Comparison of ENCODE assay signal across 20 cellular contexts in the genomic region with DNA sequence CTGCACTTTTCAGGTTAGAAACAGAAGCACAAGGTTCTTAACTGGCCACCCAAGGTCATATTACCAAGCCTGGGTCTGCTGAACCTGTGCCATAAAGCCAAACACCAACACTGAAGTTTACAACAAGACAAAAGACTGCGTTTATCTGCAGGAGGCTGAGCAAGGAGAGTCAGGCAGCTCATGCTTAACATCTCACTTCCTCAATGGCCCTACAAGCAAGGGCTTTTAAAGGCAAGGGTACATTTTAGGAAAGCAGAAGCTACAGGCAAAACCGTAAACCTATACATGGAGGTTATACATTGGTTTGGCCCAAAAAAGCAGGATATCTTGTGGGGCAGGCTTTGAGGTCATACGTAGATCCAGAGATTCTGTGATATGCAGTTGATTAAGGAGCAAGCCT.
DNase-seq lines count a peak whose midpoint lies in the region; ATAC-seq and TF ChIP-seq lines count a peak whose summit lies in the region.
"Had no signal": no experiment of that assay in that cellular context is flagged by ENCODE, and none has a peak within 500 bp of the region (broad histone marks: within the 10 kb centered on the region; RNA-seq: fewer than 3 reads in every experiment).

No MANE protein-coding gene starts in this region.

- intact Hi-C loops in gastrocnemius medialis (cut with DNase I; ENCODE audit: low total_unique reads), result no loop called here

- peak overlapping the region; percentile 7 for H2BK120ac ChIP-seq in H9 (ENCODE audit: low read depth, low read length, poor library complexity, severe bottlenecking)

- H3K4ac ChIP-seq in H9 (ENCODE audit: low read depth, low read length), result no peak overlapping the region

- H3K27ac ChIP-seq in H9 (ENCODE audit: insufficient read length, low read depth, low read length) (no peak overlapping the region), neural cell (ENCODE audit: low read length) (peak overlapping the region; percentile 74), gastrocnemius medialis (no peak overlapping the region)
- H3K27ac ChIP-seq: gastroesophageal sphincter, skin epidermis, tibial artery had no signal

- H4K8ac ChIP-seq in H9 (replicated peaks; ENCODE audit: insufficient read length, low read depth, low read length), result no peak overlapping the region

- no peak overlapping the region for H2BK12ac ChIP-seq in H9 (ENCODE audit: insufficient read length, low read depth, low read length)

- no peak for TF ChIP-seq EP300 in neural cell (conservative IDR thresholded peaks at IDR 0.05; ENCODE audit: poor library complexity, severe bottlenecking)

- no peak overlapping the region for H4K91ac ChIP-seq in H9 (ENCODE audit: insufficient read length, low read depth, low read length)

- no peak overlapping the region for H2BK20ac ChIP-seq in H9 (ENCODE audit: low read depth, low read length, poor library complexity, severe bottlenecking)

- in situ Hi-C loops in gastrocnemius medialis (cut with MboI; ENCODE audit: low sequenced_read_pairs in 4 of 4), result no loop called here

- no peaks in the 10 kb centered on the region for H3K23me2 ChIP-seq in H9 (ENCODE audit: insufficient read length, low read depth, low read length, poor library complexity, severe bottlenecking)

- no peak overlapping the region for H3T11ph ChIP-seq in H9 (ENCODE audit: low read length)

- POLR2A ChIA-PET in WTC11 (lab: Charles Lee), result no interaction called here

- H2BK15ac ChIP-seq in H9 (ENCODE audit: low read depth, low read length), result no peak overlapping the region

- H3K9ac ChIP-seq in H9 (ENCODE audit: extremely low read depth, insufficient read length, low read length) (no peak overlapping the region), neural cell (ENCODE audit: low read length) (no peak overlapping the region)

- TF ChIP-seq CTCF in H9 (conservative IDR thresholded peaks at IDR 0.05), result no peak
- TF ChIP-seq CTCF in WTC11 (IDR thresholded peaks at IDR 0.05), result no peak
- TF ChIP-seq CTCF in neural cell (IDR thresholded peaks at IDR 0.05; ENCODE audit: poor library complexity, severe bottlenecking), result no peak
- TF ChIP-seq CTCF in gastrocnemius medialis (IDR thresholded peaks at IDR 0.05 in 4 of 5, conservative IDR thresholded peaks at IDR 0.05 in 1 of 5), result no peak

- no peak overlapping the region for H2BK5ac ChIP-seq in H9 (ENCODE audit: insufficient read length, low read length)

- H3K4me2 ChIP-seq in H9 (ENCODE audit: insufficient read depth, insufficient read length, low read length) (no peak overlapping the region), neural cell (ENCODE audit: low read length) (no peak overlapping the region)

- DNase-seq in H9 (no peak), MV-4-11 (lab: John Stamatoyannopoulos, UW) (peak; percentile 89), WTC11 (ENCODE audit: low spot score) (no peak), NCI-H510A (lab: John Stamatoyannopoulos, UW) (no peak), gastrocnemius medialis (no peak), NCI-H446 treated with DMSO at 0.1 percent for 48 hours (lab: John Stamatoyannopoulos, UW) (no peak)
- DNase-seq: activated CD4-positive, alpha-beta T cell treated with anti-CD3 and anti-CD28 coated beads, Interleukin-2, amount 10 ng/mL, durations not matched to agents 7 days and 5 days; EL; NCI-H1105; posterior cingulate gyrus; SHP77 treated with DMSO at 0.1 percent for 48 hours; stimulated activated CD4-positive, alpha-beta T cell treated with anti-CD3 and anti-CD28 coated beads, Interleukin-4, amount 100 ng/mL, for 4 hours; stimulated activated CD8-positive, alpha-beta memory T cell treated with anti-CD3 and anti-CD28 coated beads, Interleukin-4, amount 100 ng/mL, for 48 hours; T1000; tibial artery had no signal

- H2AK5ac ChIP-seq in H9 (ENCODE audit: insufficient read length, low read length), result no peak overlapping the region

- no peaks in the 10 kb centered on the region for H3K9me2 ChIP-seq in neural cell (ENCODE audit: insufficient read depth, low read length)

- no peak for TF ChIP-seq RAD21 in neural cell (conservative IDR thresholded peaks at IDR 0.05)

- H3K36me3 ChIP-seq in neural cell (ENCODE audit: insufficient read depth, low read length) (no peaks in the 10 kb centered on the region), gastrocnemius medialis (no peaks in the 10 kb centered on the region)
- H3K36me3 ChIP-seq: gastroesophageal sphincter, tibial artery had no signal

- no peak overlapping the region for H3K4me3 ChIP-seq in neural cell (ENCODE audit: low read length)
- no peak overlapping the region for H3K4me3 ChIP-seq in gastrocnemius medialis
- H3K4me3 ChIP-seq: gastroesophageal sphincter, skin epidermis, tibial artery had no signal

- H3K4me3 Mint-ChIP-seq in H9, result no peak overlapping the region; a peak in 1 of 5 replicates
- peak overlapping the region; percentile 36 for H3K4me3 Mint-ChIP-seq in WTC11
- H3K4me3 Mint-ChIP-seq: activated CD4-positive, alpha-beta T cell treated with anti-CD3 and anti-CD28 coated beads, Interleukin-2, amount 10 ng/mL, durations not matched to agents 7 days and 5 days; activated naive CD4-positive, alpha-beta T cell treated with anti-CD3 and anti-CD28 coated beads, Interleukin-2, amount 50 U/mL, for 24 hours had no signal

- H3K56ac ChIP-seq in H9 (ENCODE audit: insufficient read length, low read depth, low read length), result no peak overlapping the region

- H4K5ac ChIP-seq in H9 (ENCODE audit: insufficient read length, low read depth, low read length), result no peak overlapping the region

- H3K79me2 ChIP-seq in H9 (ENCODE audit: insufficient read depth, low read length), result no peaks in the 10 kb centered on the region
- H3K79me2 ChIP-seq in neural cell (replicated peaks; ENCODE audit: insufficient read depth, low read length), result no peaks in the 10 kb centered on the region

- no peaks in the 10 kb centered on the region for H3F3A ChIP-seq in neural cell (ENCODE audit: insufficient read depth, low read length, poor library complexity, severe bottlenecking)

- H3K9me3 ChIP-seq in H9 (ENCODE audit: control insufficient read depth, low read depth, low read length) (no peaks in the 10 kb centered on the region), neural cell (ENCODE audit: low read length) (no peaks in the 10 kb centered on the region), gastrocnemius medialis (no peaks in the 10 kb centered on the region)
- H3K9me3 ChIP-seq: gastroesophageal sphincter, tibial artery had no signal

- no peaks in the 10 kb centered on the region for H3K79me1 ChIP-seq in H9 (ENCODE audit: insufficient read depth, low read depth, low read length, poor library complexity, severe bottlenecking)

- H3K18ac ChIP-seq in H9 (ENCODE audit: insufficient read length, low read depth, low read length), result no peak overlapping the region

- H3K14ac ChIP-seq in H9 (ENCODE audit: insufficient read depth, low read length), result no peak overlapping the region

- H3K27me3 Mint-ChIP-seq in H9 (ENCODE audit: low read depth) (no peaks in the 10 kb centered on the region), WTC11 (ENCODE audit: low read depth) (no peaks in the 10 kb centered on the region)
- H3K27me3 Mint-ChIP-seq: activated CD4-positive, alpha-beta T cell treated with anti-CD3 and anti-CD28 coated beads, Interleukin-2, amount 10 ng/mL, durations not matched to agents 7 days and 5 days; activated naive CD4-positive, alpha-beta T cell treated with anti-CD3 and anti-CD28 coated beads, Interleukin-2, amount 50 U/mL, for 24 hours had no signal

- no peak overlapping the region for H2AFZ ChIP-seq in H9 (ENCODE audit: low read length)
- no peak overlapping the region for H2AFZ ChIP-seq in neural cell (ENCODE audit: low read depth, low read length)

- H3K27ac Mint-ChIP-seq in H9, result peak overlapping the region; percentile 24 to 95 (median 71); a peak in 5 of 7 replicates
- peak overlapping the region; percentile 93 for H3K27ac Mint-ChIP-seq in WTC11
- H3K27ac Mint-ChIP-seq: activated CD4-positive, alpha-beta T cell treated with anti-CD3 and anti-CD28 coated beads, Interleukin-2, amount 10 ng/mL, durations not matched to agents 7 days and 5 days; activated naive CD4-positive, alpha-beta T cell treated with anti-CD3 and anti-CD28 coated beads, Interleukin-2, amount 50 U/mL, for 24 hours had no signal

- no peak for ATAC-seq in WTC11
- no peak for ATAC-seq in HG02571 (IDR thresholded peaks at IDR 0.05; ENCODE audit: unreplicated experiment)
- no peak for ATAC-seq in gastrocnemius medialis
- ATAC-seq: gastroesophageal sphincter had no signal

- H3K36me3 Mint-ChIP-seq in H9 (ENCODE audit: insufficient read depth in 1 of 3, low read depth in 3 of 3) (peaks cover 0 to 9% (median 9%) of the 10 kb centered on the region in 3 experiments; a peak in 4 of 7 replicates), WTC11 (peaks cover 9% of the 10 kb centered on the region; the same call in 1 of the 2 replicates)
- H3K36me3 Mint-ChIP-seq: activated naive CD4-positive, alpha-beta T cell treated with anti-CD3 and anti-CD28 coated beads, Interleukin-2, amount 50 U/mL, for 24 hours had no signal

- WGBS in H9 (ENCODE audit: extremely low coverage, insufficient read length, low lambda C conversion rate), result no CpG with 5 or more reads among the region's 3 CpGs

- H3K4me1 ChIP-seq in H9 (ENCODE audit: insufficient read depth, low read length) (peaks cover 19% of the 10 kb centered on the region), gastrocnemius medialis (no peaks in the 10 kb centered on the region)
- H3K4me1 ChIP-seq: tibial artery had no signal

- H3K4me1 Mint-ChIP-seq in H9 (peaks cover 81 to 87% of the 10 kb centered on the region in 2 experiments), WTC11 (peaks cover 83% of the 10 kb centered on the region)

- H3K27me3 ChIP-seq in H9 (ENCODE audit: insufficient read depth, low read length), result no peaks in the 10 kb centered on the region
- no peaks in the 10 kb centered on the region for H3K27me3 ChIP-seq in neural cell (ENCODE audit: insufficient read depth, low read depth, low read length)
- H3K27me3 ChIP-seq in gastrocnemius medialis, result no peaks in the 10 kb centered on the region
- H3K27me3 ChIP-seq: gastroesophageal sphincter, tibial artery had no signal

- CTCF ChIA-PET in WTC11 (lab: Charles Lee), result interaction anchor here (1.5 to 2.8 kb wide), 4 partner anchors 13 to 242 kb away, joined by 7 to 10 read pairs (median 8); no protein-coding TSS in a partner anchor

- no peak overlapping the region for H3K23ac ChIP-seq in H9 (ENCODE audit: insufficient read length, low read depth, low read length)

- H4K20me1 ChIP-seq in H9 (ENCODE audit: control insufficient read depth, insufficient read depth, insufficient read length), result no peaks in the 10 kb centered on the region
- no peaks in the 10 kb centered on the region for H4K20me1 ChIP-seq in neural cell (ENCODE audit: insufficient read depth)

- H3K9me3 Mint-ChIP-seq in H9 (no peaks in the 10 kb centered on the region), WTC11 (no peaks in the 10 kb centered on the region)
- H3K9me3 Mint-ChIP-seq: activated CD4-positive, alpha-beta T cell treated with anti-CD3 and anti-CD28 coated beads, Interleukin-2, amount 10 ng/mL, durations not matched to agents 7 days and 5 days; activated naive CD4-positive, alpha-beta T cell treated with anti-CD3 and anti-CD28 coated beads, Interleukin-2, amount 50 U/mL, for 24 hours had no signal

- TF ChIP-seq POLR2A in gastrocnemius medialis (IDR thresholded peaks at IDR 0.05), result no peak

TF ChIP-seq in WTC11, 78 proteins besides CTCF, POLR2A, EP300 and RAD21 (continues in another document):
- no peak for TF ChIP-seq ETV6 (CRISPR knock-in tag; IDR thresholded peaks at IDR 0.05)

TF ChIP-seq in neural cell, 6 proteins besides CTCF, POLR2A, EP300 and RAD21 (continues in another document):
- TF ChIP-seq MXI1 (conservative IDR thresholded peaks at IDR 0.05; ENCODE audit: poor library complexity, severe bottlenecking), result no peak
